ENCODE assay signal across 17 cellular contexts in the genomic region with DNA sequence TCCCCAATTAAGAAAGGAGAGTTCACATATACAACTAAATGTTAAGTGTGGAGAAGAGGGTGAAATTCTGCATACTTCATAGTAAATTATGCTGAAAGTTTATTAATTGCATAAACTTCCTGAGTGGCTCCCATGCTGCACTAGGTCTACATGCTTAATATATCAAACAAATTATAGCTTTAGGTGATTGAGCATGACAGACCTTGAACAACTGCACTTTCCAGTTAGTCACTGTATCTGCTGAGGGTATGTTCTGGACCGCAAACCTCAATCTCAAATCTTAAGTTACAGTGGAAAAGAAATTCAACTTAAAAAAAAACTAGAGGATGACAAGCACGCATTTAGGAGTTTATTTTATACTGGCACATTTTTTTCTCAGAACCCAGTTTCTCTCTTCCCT. TPM values are rescaled to one million over a fixed set of nuclear protein-coding genes. Genes with fewer than 3 reads are reported as not detected.
DNase-seq lines count a peak whose midpoint lies in the region; TF ChIP-seq lines count a peak whose summit lies in the region.
"Had no signal": no experiment of that assay in that cellular context is flagged by ENCODE, and none has a peak within 500 bp of the region (broad histone marks: within the 10 kb centered on the region; RNA-seq: fewer than 3 reads in every experiment).

No MANE protein-coding gene starts in this region.

- H3K4me1 Mint-ChIP-seq in type B pancreatic cell (ENCODE audit: unreplicated experiment) (no peaks in the 10 kb centered on the region), Calu3 (ENCODE audit: low read depth, unreplicated experiment) (peaks cover 11% of the 10 kb centered on the region)
- H3K4me1 Mint-ChIP-seq: CD14-positive monocyte; CD4-positive, alpha-beta memory T cell; H9 had no signal

- H3K4me3 ChIP-seq in epithelial cell of esophagus (ENCODE audit: low read length) (no peak overlapping the region), mesodermal cell (ENCODE audit: extremely low read depth, insufficient read depth, low read length, poor library complexity, severe bottlenecking) (no peak overlapping the region)
- H3K4me3 ChIP-seq: BLaER1, GM12878 had no signal

- intact Hi-C loops in Calu3 (cut with micrococcal nuclease; ENCODE audit: unreplicated experiment) = no loop called here

- peak overlapping the region; percentile 43 for H3K27ac Mint-ChIP-seq in type B pancreatic cell
- H3K27ac Mint-ChIP-seq in Calu3 (ENCODE audit: unreplicated experiment) = no peak overlapping the region
- H3K27ac Mint-ChIP-seq: CD14-positive monocyte; CD4-positive, alpha-beta memory T cell; H9 had no signal

- no CpG with 5 or more reads among the region's 2 CpGs for WGBS in mesodermal cell (ENCODE audit: insufficient coverage in 2 of 2), 2 experiments

- no peaks in the 10 kb centered on the region for H3K4me1 ChIP-seq in mesodermal cell (ENCODE audit: control insufficient read depth, insufficient read depth, low read length, poor library complexity, severe bottlenecking)
- H3K4me1 ChIP-seq: BLaER1 had no signal

- H3K36me3 Mint-ChIP-seq in type B pancreatic cell = peaks cover 4% of the 10 kb centered on the region
- no peaks in the 10 kb centered on the region for H3K36me3 Mint-ChIP-seq in Calu3 (ENCODE audit: insufficient read depth, unreplicated experiment)
- H3K36me3 Mint-ChIP-seq: CD14-positive monocyte; CD4-positive, alpha-beta memory T cell had no signal

- CTCF ChIA-PET in Calu3 (lab: Charles Lee) = no interaction called here

- no peaks in the 10 kb centered on the region for H3K9me3 Mint-ChIP-seq in type B pancreatic cell
- H3K9me3 Mint-ChIP-seq in Calu3 (ENCODE audit: low read depth, unreplicated experiment) = no peaks in the 10 kb centered on the region
- H3K9me3 Mint-ChIP-seq: CD14-positive monocyte; CD4-positive, alpha-beta memory T cell had no signal

- H3K27ac ChIP-seq in mesodermal cell (ENCODE audit: low read depth, low read length, severe bottlenecking) = peak overlapping the region; percentile 1
- H3K27ac ChIP-seq: BLaER1 had no signal

- H3K9me3 ChIP-seq in mesodermal cell (ENCODE audit: control insufficient read depth, low read length) = no peaks in the 10 kb centered on the region
- H3K9me3 ChIP-seq: BLaER1 had no signal

- no TSS peak for BruUV-seq in Calu3 (replicated peaks; lab: Mats Ljungman, UMichigan)

- TF ChIP-seq CTCF in epithelial cell of esophagus (IDR thresholded peaks at IDR 0.05; ENCODE audit: insufficient read depth, low read depth, low read length, missing control alignments) = no peak
- TF ChIP-seq CTCF in type B pancreatic cell (conservative IDR thresholded peaks at IDR 0.05) = no peak
- no peak for TF ChIP-seq CTCF in Calu3 (IDR thresholded peaks at IDR 0.05; ENCODE audit: unreplicated experiment)

- H3K27me3 Mint-ChIP-seq in type B pancreatic cell = no peaks in the 10 kb centered on the region
- no peaks in the 10 kb centered on the region for H3K27me3 Mint-ChIP-seq in Calu3 (ENCODE audit: unreplicated experiment)
- H3K27me3 Mint-ChIP-seq: CD4-positive, alpha-beta memory T cell had no signal

- DNase-seq in LHCN-M2 (ENCODE audit: low read depth) (peak; percentile 78), epithelial cell of esophagus (ENCODE audit: low read depth) (peak; percentile 31), type B pancreatic cell (ENCODE audit: extremely low spot score, unreplicated experiment) (no peak), Calu3 (no peak), NCI-H1694 (lab: John Stamatoyannopoulos, UW) (no peak), germinal center (ENCODE audit: low spot score) (no peak)
- DNase-seq: 8988T; CD4-positive, alpha-beta memory T cell; DMS 273 treated with DMSO at 0.1 percent for 48 hours; DMS53; DND-41; EL; H9 had no signal

- no peaks in the 10 kb centered on the region for H3K36me3 ChIP-seq in mesodermal cell (ENCODE audit: control insufficient read depth, insufficient read depth, low read length)
- H3K36me3 ChIP-seq: BLaER1 had no signal

- H3K4me3 Mint-ChIP-seq in type B pancreatic cell (no peak overlapping the region), Calu3 (ENCODE audit: low read depth, unreplicated experiment) (no peak overlapping the region)
- H3K4me3 Mint-ChIP-seq: CD14-positive monocyte; CD4-positive, alpha-beta memory T cell; H9 had no signal

RNA-seq across cellular contexts. Expression of a gene that starts 10.0 kb away (rescaled TPM):
- total RNA-seq in LHCN-M2 (2014; rRNA removed) (7.6 and 12.5 TPM in 2 replicates), type B pancreatic cell (ENCODE audit: low replicate concordance) (6.4 and 12.7 TPM in 2 replicates), Calu3 (2022) (23.7 and 29.2 TPM in 2 replicates)
- 3.1 TPM for polyA plus RNA-seq in LHCN-M2 (2012)
- polyA plus RNA-seq in mesodermal cell (2013, experiment 1 of 2) = 5.6 TPM
- 4.3 TPM for polyA plus RNA-seq in mesodermal cell (2013, experiment 2 of 2)

Comparison
In these comparisons a context has a peak if more than half of its experiments do, and no peak if none do; other contexts are left out.
1. DNase-seq: peak in LHCN-M2 (single experiment) and epithelial cell of esophagus (single experiment); none in type B pancreatic cell (single experiment), Calu3 (single experiment), NCI-H1694 (single experiment) and germinal center (single experiment).